Comparison of ENCODE assay signal across 18 cellular contexts in the genomic region with DNA sequence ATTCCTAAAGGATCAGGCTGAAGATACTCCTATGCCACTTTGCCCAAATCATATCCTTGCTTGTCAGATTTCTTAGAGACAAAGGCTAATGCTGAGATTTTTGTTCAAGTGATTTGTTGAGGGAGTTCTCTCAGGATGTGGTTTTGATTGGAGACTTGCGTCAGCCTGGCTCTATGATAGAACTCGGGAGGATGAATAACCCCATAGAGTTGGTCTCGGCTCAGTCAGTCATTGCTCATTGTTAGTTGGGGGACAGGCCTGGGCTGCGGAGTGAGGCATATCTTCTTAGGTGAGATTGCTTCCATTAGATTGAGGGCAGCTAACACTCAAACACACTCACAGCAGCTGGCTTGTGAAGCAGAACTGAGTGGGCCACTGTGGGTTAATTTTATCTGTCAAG.
DNase-seq lines count a peak whose midpoint lies in the region; ATAC-seq and TF ChIP-seq lines count a peak whose summit lies in the region.
"Had no signal": no experiment of that assay in that cellular context is flagged by ENCODE, and none has a peak within 500 bp of the region (broad histone marks: within the 10 kb centered on the region; RNA-seq: fewer than 3 reads in every experiment).

No MANE protein-coding gene starts in this region.

- H3K4me2 ChIP-seq in BLaER1 treated with 17β-estradiol and CSF1 and Interleukin-3, amounts not matched to agents 10 nM and 100 nM = peak overlapping the region; percentile 48 to 74 (median 63)
- no peak overlapping the region for H3K4me2 ChIP-seq in smooth muscle cell

- H3K4me3 ChIP-seq in BLaER1 treated with 17β-estradiol and CSF1 and Interleukin-3, amounts not matched to agents 10 nM and 100 nM = no peak overlapping the region
- no peak overlapping the region for H3K4me3 ChIP-seq in smooth muscle cell
- H3K4me3 ChIP-seq: sigmoid colon, thyroid gland had no signal

- H3K27ac ChIP-seq in BLaER1 treated with 17β-estradiol and CSF1 and Interleukin-3, amounts not matched to agents 10 nM and 100 nM = peak overlapping the region in 10 of 11 experiments; percentile 1 to 55 (median 43); a peak in 18 of 22 replicates
- peak overlapping the region; percentile 47 for H3K27ac ChIP-seq in foreskin keratinocyte
- no peak overlapping the region for H3K27ac ChIP-seq in smooth muscle cell (ENCODE audit: low read depth)
- H3K27ac ChIP-seq: sigmoid colon, thyroid gland had no signal

- H4K20me1 ChIP-seq in BLaER1 treated with 17β-estradiol and CSF1 and Interleukin-3, amounts not matched to agents 10 nM and 100 nM = no peaks in the 10 kb centered on the region
- no peaks in the 10 kb centered on the region for H4K20me1 ChIP-seq in smooth muscle cell (ENCODE audit: low read depth)

- WGBS in smooth muscle cell (ENCODE audit: low lambda C conversion rate) = 89% methylated on average over 4 of the region's 4 CpGs

- H2AFZ ChIP-seq in smooth muscle cell (ENCODE audit: low read depth) = no peak overlapping the region

- H3K4me1 ChIP-seq in BLaER1 treated with 17β-estradiol and CSF1 and Interleukin-3, amounts not matched to agents 10 nM and 100 nM = peaks cover 36 to 52% (median 47%) of the 10 kb centered on the region in 10 experiments
- peaks cover 4% of the 10 kb centered on the region for H3K4me1 ChIP-seq in foreskin keratinocyte
- no peaks in the 10 kb centered on the region for H3K4me1 ChIP-seq in smooth muscle cell (ENCODE audit: low read depth)
- H3K4me1 ChIP-seq: sigmoid colon, thyroid gland had no signal

- DNase-seq in Daoy (ENCODE audit: low read depth) (peak; percentile 51), SK-MEL-5 (ENCODE audit: low read depth, low spot score) (peak; percentile 43), foreskin keratinocyte (peak; percentile 58 to 73), NCI-H510A treated with DMSO at 0.1 percent for 48 hours (lab: John Stamatoyannopoulos, UW) (no peak), smooth muscle cell (lab: John Stamatoyannopoulos, UW; ENCODE audit: unreplicated experiment) (no peak)
- DNase-seq: activated CD4-positive, alpha-beta T cell treated with anti-CD3 and anti-CD28 coated beads, Interleukin-2, amount 50 U/mL, for 1 hour; activated naive CD4-positive, alpha-beta T cell; anterior cingulate cortex; DMS79; HFFc6; left ventricle myocardium superior; NCI-H1092 treated with DMSO at 0.1 percent for 48 hours; NCI-H2029; NCI-H446; sigmoid colon; thyroid gland had no signal

- H3K9me3 ChIP-seq in BLaER1 treated with 17β-estradiol and CSF1 and Interleukin-3, amounts not matched to agents 10 nM and 100 nM (replicated peaks in 1 of 11) = peaks cover 0 to 50% (median 27%) of the 10 kb centered on the region in 11 experiments; a peak in 20 of 22 replicates
- H3K9me3 ChIP-seq in smooth muscle cell (replicated peaks; ENCODE audit: low read depth) = no peaks in the 10 kb centered on the region
- H3K9me3 ChIP-seq: sigmoid colon, thyroid gland had no signal

- no peaks in the 10 kb centered on the region for H3K79me2 ChIP-seq in smooth muscle cell (ENCODE audit: low read depth)

- H3K36me3 ChIP-seq in BLaER1 treated with 17β-estradiol and CSF1 and Interleukin-3, amounts not matched to agents 10 nM and 100 nM = peaks cover 0 to 19% (median 0%) of the 10 kb centered on the region in 11 experiments; a peak in 2 of 22 replicates
- no peaks in the 10 kb centered on the region for H3K36me3 ChIP-seq in smooth muscle cell (ENCODE audit: low read depth)
- H3K36me3 ChIP-seq: sigmoid colon, thyroid gland had no signal

- no peaks in the 10 kb centered on the region for H3K27me3 ChIP-seq in BLaER1 treated with 17β-estradiol and CSF1 and Interleukin-3, amounts not matched to agents 10 nM and 100 nM
- H3K27me3 ChIP-seq in foreskin keratinocyte (no peaks in the 10 kb centered on the region), smooth muscle cell (ENCODE audit: low read depth) (no peaks in the 10 kb centered on the region)
- H3K27me3 ChIP-seq: sigmoid colon, thyroid gland had no signal

- H3F3A ChIP-seq in smooth muscle cell (ENCODE audit: low read depth) = no peaks in the 10 kb centered on the region

- in situ Hi-C loops in SK-MEL-5 (cut with HindIII; ENCODE audit: low pct_unique_long_range_greater_than_20kb, low sequenced_read_pairs) = no loop called here

- TF ChIP-seq CTCF in foreskin keratinocyte (conservative IDR thresholded peaks at IDR 0.05) (no peak), smooth muscle cell (IDR thresholded peaks at IDR 0.05; ENCODE audit: borderline replicate concordance, insufficient read depth, poor library complexity, severe bottlenecking) (no peak)

- H3K9ac ChIP-seq in BLaER1 treated with 17β-estradiol and CSF1 and Interleukin-3, amounts not matched to agents 10 nM and 100 nM = peak overlapping the region in 3 of 11 experiments; percentile 2 to 9 (median 3); a peak in 1 of 22 replicates
- no peak overlapping the region for H3K9ac ChIP-seq in smooth muscle cell (ENCODE audit: low read depth)

- ATAC-seq in foreskin keratinocyte (peak; percentile 78), HG02973 (IDR thresholded peaks at IDR 0.05; ENCODE audit: unreplicated experiment) (no peak)
- ATAC-seq: left ventricle myocardium superior had no signal

Comparison
In these comparisons a context has a peak if more than half of its experiments do, and no peak if none do; other contexts are left out.
1. DNase-seq: peak in Daoy (single experiment), SK-MEL-5 (single experiment) and foreskin keratinocyte (2 of 2); none in NCI-H510A treated with DMSO at 0.1 percent for 48 hours (single experiment) and smooth muscle cell (single experiment).